10 cellular contexts compared by ENCODE assay signal in genomic region chr3:8500966-8501365, GRCh38. TPM values are rescaled to one million over a fixed set of nuclear protein-coding genes. Genes with fewer than 3 reads are reported as not detected.
DNase-seq lines count a peak whose midpoint lies in the region; ATAC-seq, FAIRE-seq and TF ChIP-seq lines count a peak whose summit lies in the region.
"Had no signal": no experiment of that assay in that cellular context is flagged by ENCODE, and none has a peak within 500 bp of the region (broad histone marks: within the 10 kb centered on the region; RNA-seq: fewer than 3 reads in every experiment).

No MANE protein-coding gene starts in this region.

- no peaks in the 10 kb centered on the region for H3K9me3 Mint-ChIP-seq in activated T-cell treated with anti-CD3 and anti-CD28 coated beads, Interleukin-2, amount 50 U/mL, for 24 hours

- ATAC-seq in HG03045 (IDR thresholded peaks at IDR 0.05; ENCODE audit: unreplicated experiment): no peak

- H3K27me3 Mint-ChIP-seq in activated T-cell treated with anti-CD3 and anti-CD28 coated beads, Interleukin-2, amount 50 U/mL, for 24 hours: peaks cover 38% of the 10 kb centered on the region

- H3K27me3 ChIP-seq in bronchial epithelial cell (ENCODE audit: control insufficient read depth, insufficient read depth, low read length) (no peaks in the 10 kb centered on the region), tibial artery (no peaks in the 10 kb centered on the region)
- H3K27me3 ChIP-seq: BLaER1 treated with 17β-estradiol and CSF1 and Interleukin-3, amounts not matched to agents 10 nM and 100 nM had no signal

- H3K4me3 ChIP-seq in bronchial epithelial cell (ENCODE audit: low read depth, low read length) (peak overlapping the region; percentile 43), tibial artery (peak overlapping the region; percentile 52 to 57)
- H3K4me3 ChIP-seq: BLaER1 treated with 17β-estradiol and CSF1 and Interleukin-3, amounts not matched to agents 10 nM and 100 nM had no signal

- H3K4me1 ChIP-seq in tibial artery: peaks cover 0 to 44% (median 26%) of the 10 kb centered on the region in 4 donors

- FAIRE-seq in bronchial epithelial cell (lab: Jason Lieb, UNC): no peak

- no peak for DNase-seq in activated T-cell treated with anti-CD3 and anti-CD28 coated beads, Interleukin-2, amount 50 U/mL, for 24 hours
- DNase-seq in activated T-cell treated with anti-CD3 and anti-CD28 coated beads, Interleukin-2, amount 50 U/mL, for 48 hours: no peak
- DNase-seq in bronchial epithelial cell (ENCODE audit: low read depth) (no peak), medulla oblongata (ENCODE audit: extremely low spot score) (peak; percentile 47), tibial artery (no peak), NCI-H2029 treated with DMSO at 0.1 percent for 48 hours (lab: John Stamatoyannopoulos, UW) (no peak), HPDE6-E6E7 (ENCODE audit: extremely low spot score) (no peak)

- no peak for TF ChIP-seq CTCF in bronchial epithelial cell (IDR thresholded peaks at IDR 0.05; ENCODE audit: insufficient read depth, low read length, severe bottlenecking)
- no peak for TF ChIP-seq CTCF in tibial artery (IDR thresholded peaks at IDR 0.05)

- peaks cover 21% of the 10 kb centered on the region for H3K4me1 Mint-ChIP-seq in activated T-cell treated with anti-CD3 and anti-CD28 coated beads, Interleukin-2, amount 50 U/mL, for 24 hours (ENCODE audit: low read depth)

- no peaks in the 10 kb centered on the region for H3K36me3 ChIP-seq in bronchial epithelial cell (ENCODE audit: control insufficient read depth, insufficient read depth, low read length)
- no peaks in the 10 kb centered on the region for H3K36me3 ChIP-seq in tibial artery
- H3K36me3 ChIP-seq: BLaER1 treated with 17β-estradiol and CSF1 and Interleukin-3, amounts not matched to agents 10 nM and 100 nM had no signal

- H3K9me3 ChIP-seq in tibial artery: no peaks in the 10 kb centered on the region

- H3K27ac Mint-ChIP-seq in activated T-cell treated with anti-CD3 and anti-CD28 coated beads, Interleukin-2, amount 50 U/mL, for 24 hours: peak overlapping the region; percentile 50

- intact Hi-C loops in tibial artery (cut with DNase I; ENCODE audit: low total_unique reads): loop anchor here (10.0 kb wide), 1 partner anchor 46 kb away; no protein-coding TSS in a partner anchor

- H3K27ac ChIP-seq in tibial artery: peak overlapping the region; percentile 81 to 82
- H3K27ac ChIP-seq: BLaER1 treated with 17β-estradiol and CSF1 and Interleukin-3, amounts not matched to agents 10 nM and 100 nM; HL-60 had no signal

- H3K4me3 Mint-ChIP-seq in activated T-cell treated with anti-CD3 and anti-CD28 coated beads, Interleukin-2, amount 50 U/mL, for 24 hours: peak overlapping the region; percentile 71

- H3K36me3 Mint-ChIP-seq in activated T-cell treated with anti-CD3 and anti-CD28 coated beads, Interleukin-2, amount 50 U/mL, for 24 hours (ENCODE audit: low read depth): no peaks in the 10 kb centered on the region

RNA-seq across cellular contexts. Expression of gene LMCD1, which starts 0.7 kb away (rescaled TPM):
- total RNA-seq in bronchial epithelial cell: 1.2 and 2.6 TPM in 2 replicates
